15 cellular contexts compared by ENCODE assay signal in the genomic region with DNA sequence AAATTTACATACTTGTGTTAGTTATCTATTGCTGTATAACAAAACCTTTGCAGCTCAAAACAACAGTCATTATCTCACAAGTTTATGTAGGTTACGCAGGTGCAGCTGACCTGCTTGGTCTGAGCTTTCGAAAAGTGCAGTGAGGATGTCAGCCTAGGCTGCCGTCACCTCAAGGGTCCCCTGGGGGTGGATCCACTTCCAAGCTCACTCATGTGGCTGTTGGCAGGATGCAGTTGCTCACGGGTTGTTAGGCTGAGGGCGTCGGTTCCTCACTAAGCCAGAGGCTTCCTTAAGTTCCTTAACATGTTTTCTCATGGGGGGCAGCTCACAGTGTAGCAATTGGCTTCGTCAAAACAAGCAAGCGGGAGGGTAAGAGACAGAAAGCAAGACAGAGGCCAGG.
DNase-seq lines count a peak whose midpoint lies in the region; ATAC-seq and TF ChIP-seq lines count a peak whose summit lies in the region.
"Had no signal": no experiment of that assay in that cellular context is flagged by ENCODE, and none has a peak within 500 bp of the region (broad histone marks: within the 10 kb centered on the region; RNA-seq: fewer than 3 reads in every experiment).

No MANE protein-coding gene starts in this region.

- POLR2A ChIA-PET in T-cell (lab: Charles Lee), result no interaction called here

- H3K4me1 Mint-ChIP-seq in activated naive CD4-positive, alpha-beta T cell treated with anti-CD3 and anti-CD28 coated beads, Interleukin-2, amount 10 ng/mL, durations not matched to agents 7 days and 5 days, result peaks cover 32% of the 10 kb centered on the region
- H3K4me1 Mint-ChIP-seq in T-cell (peaks cover 39 to 57% (median 50%) of the 10 kb centered on the region in 3 donors), neural progenitor cell (peaks cover 2% of the 10 kb centered on the region)

- H3K79me2 ChIP-seq in neural progenitor cell (ENCODE audit: low read depth), result no peaks in the 10 kb centered on the region

- H3K9me3 ChIP-seq in KOPT-K1 (ENCODE audit: insufficient read depth, low read length, poor library complexity, severe bottlenecking) (no peaks in the 10 kb centered on the region), neural progenitor cell (ENCODE audit: low read depth) (no peaks in the 10 kb centered on the region)
- H3K9me3 ChIP-seq: prostate gland had no signal

- no peaks in the 10 kb centered on the region for H3F3A ChIP-seq in neural progenitor cell (ENCODE audit: low read depth)

- H4K20me1 ChIP-seq in neural progenitor cell (ENCODE audit: low read depth), result no peaks in the 10 kb centered on the region

- H3K36me3 ChIP-seq in KOPT-K1 (ENCODE audit: insufficient read depth, low read length) (peaks cover 97% of the 10 kb centered on the region), neural progenitor cell (no peaks in the 10 kb centered on the region)
- H3K36me3 ChIP-seq: prostate gland had no signal

- ATAC-seq in T-cell (replicated peaks in 1 of 4) (peak in 1 of 4 experiments; percentile 17), HG03442 (IDR thresholded peaks at IDR 0.05; ENCODE audit: unreplicated experiment) (no peak)
- ATAC-seq in activated CD4-positive, CD25-positive, alpha-beta regulatory T cell treated with anti-CD3 and anti-CD28 coated beads, Interleukin-2, amount 50 U/mL, for 24 hours, result no peak

- no peak overlapping the region for H3K9ac ChIP-seq in neural progenitor cell

- no peaks in the 10 kb centered on the region for H3K27me3 ChIP-seq in neural progenitor cell

- CTCF ChIA-PET in activated naive CD4-positive, alpha-beta T cell treated with anti-CD3 and anti-CD28 coated beads, Interleukin-2, amount 10 ng/mL, durations not matched to agents 7 days and 5 days (lab: Charles Lee), result no interaction called here
- CTCF ChIA-PET in T-cell (lab: Charles Lee), result no interaction called here

- no peak overlapping the region for H3K4me2 ChIP-seq in neural progenitor cell

- peaks cover 9% of the 10 kb centered on the region for H3K4me1 ChIP-seq in neural progenitor cell
- H3K4me1 ChIP-seq: prostate gland had no signal

- no peak overlapping the region for H3K4me3 Mint-ChIP-seq in activated naive CD4-positive, alpha-beta T cell treated with anti-CD3 and anti-CD28 coated beads, Interleukin-2, amount 10 ng/mL, durations not matched to agents 7 days and 5 days
- H3K4me3 Mint-ChIP-seq in T-cell (no peak overlapping the region), neural progenitor cell (no peak overlapping the region)

- H3K9me3 Mint-ChIP-seq in activated naive CD4-positive, alpha-beta T cell treated with anti-CD3 and anti-CD28 coated beads, Interleukin-2, amount 10 ng/mL, durations not matched to agents 7 days and 5 days, result no peaks in the 10 kb centered on the region
- H3K9me3 Mint-ChIP-seq in T-cell (no peaks in the 10 kb centered on the region), neural progenitor cell (no peaks in the 10 kb centered on the region)

- H3K36me3 Mint-ChIP-seq in activated naive CD4-positive, alpha-beta T cell treated with anti-CD3 and anti-CD28 coated beads, Interleukin-2, amount 10 ng/mL, durations not matched to agents 7 days and 5 days, result peaks cover 73% of the 10 kb centered on the region
- H3K36me3 Mint-ChIP-seq in T-cell, result peaks cover 56% of the 10 kb centered on the region
- H3K36me3 Mint-ChIP-seq in neural progenitor cell, result no peaks in the 10 kb centered on the region

- peak overlapping the region; percentile 1 for H3K27ac ChIP-seq in KOPT-K1 (ENCODE audit: low read depth, low read length, poor library complexity, severe bottlenecking)
- H3K27ac ChIP-seq in neural progenitor cell, result no peak overlapping the region
- H3K27ac ChIP-seq: prostate gland had no signal

- H3K27ac Mint-ChIP-seq in activated naive CD4-positive, alpha-beta T cell treated with anti-CD3 and anti-CD28 coated beads, Interleukin-2, amount 10 ng/mL, durations not matched to agents 7 days and 5 days, result peak overlapping the region; percentile 50
- peak overlapping the region; percentile 15 to 17 for H3K27ac Mint-ChIP-seq in T-cell
- no peak overlapping the region for H3K27ac Mint-ChIP-seq in neural progenitor cell

- H3K4me3 ChIP-seq in neural progenitor cell, result no peak overlapping the region
- H3K4me3 ChIP-seq: prostate gland had no signal

- peak overlapping the region; percentile 67 for H2AFZ ChIP-seq in neural progenitor cell (replicated peaks)

- DNase-seq in activated naive CD4-positive, alpha-beta T cell treated with anti-CD3 and anti-CD28 coated beads, Interleukin-2, amount 10 ng/mL, durations not matched to agents 7 days and 5 days, result no peak
- no peak for DNase-seq in activated naive CD4-positive, alpha-beta T cell treated with Interleukin-2 at 50 U/mL for 16 hours
- DNase-seq in T-cell (no peak), neural progenitor cell (ENCODE audit: low spot score) (no peak)
- DNase-seq: activated T-cell treated with anti-CD3 and anti-CD28 coated beads for 4 hours, COR-L47, GOT3, NCI-H1694 treated with DMSO at 0.1 percent for 48 hours, NCI-H510A treated with DMSO at 0.1 percent for 48 hours, Right ventricle myocardium superior, SW 1271 had no signal

- H3K27me3 Mint-ChIP-seq in activated naive CD4-positive, alpha-beta T cell treated with anti-CD3 and anti-CD28 coated beads, Interleukin-2, amount 10 ng/mL, durations not matched to agents 7 days and 5 days, result no peaks in the 10 kb centered on the region
- H3K27me3 Mint-ChIP-seq in T-cell (no peaks in the 10 kb centered on the region), neural progenitor cell (ENCODE audit: insufficient read depth, low read depth) (peaks cover 6% of the 10 kb centered on the region)

- TF ChIP-seq CTCF in neural progenitor cell (IDR thresholded peaks at IDR 0.05), result no peak
